25 cellular contexts compared by ENCODE assay signal in the genomic region with DNA sequence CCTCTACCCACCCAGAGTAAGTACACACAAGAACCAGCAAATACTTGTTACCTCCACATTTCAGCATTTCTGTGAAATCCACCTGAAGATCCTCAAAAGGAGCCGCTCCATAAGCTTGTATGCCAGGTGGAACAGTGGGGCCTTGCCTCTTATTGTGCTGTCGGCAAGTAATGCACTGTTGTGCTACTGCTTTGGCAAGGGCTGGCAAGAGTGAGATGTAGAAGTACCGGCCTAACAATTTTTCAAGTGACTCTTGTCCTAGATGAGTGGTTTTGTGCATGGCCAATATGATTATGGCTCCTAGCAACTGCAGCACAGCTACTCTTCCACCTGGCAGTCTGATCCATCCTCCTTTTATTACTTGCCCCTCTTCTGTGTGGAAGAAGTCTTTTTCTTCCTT. TPM values are rescaled to one million over a fixed set of nuclear protein-coding genes. Genes with fewer than 3 reads are reported as not detected.
"Had no signal": no experiment of that assay in that cellular context is flagged by ENCODE, and none has a peak within 500 bp of the region (broad histone marks: within the 10 kb centered on the region; RNA-seq: fewer than 3 reads in every experiment).

No MANE protein-coding gene starts in this region.

RNA-seq across cellular contexts. Expression of a gene that starts 34.7 kb away (rescaled TPM):
- total RNA-seq: activated CD4-positive, alpha-beta memory T cell treated with anti-CD3 and anti-CD28 coated beads for 36 hours; activated CD4-positive, alpha-beta T cell treated with anti-CD3 and anti-CD28 coated beads, Interleukin-2, amount 10 ng/mL, durations not matched to agents 24 days and 14 days; activated CD8-positive, alpha-beta memory T cell treated with anti-CD3 and anti-CD28 coated beads for 36 hours; activated naive CD4-positive, alpha-beta T cell treated with anti-CD3 and anti-CD28 coated beads for 36 hours; activated naive CD8-positive, alpha-beta T cell treated with anti-CD3 and anti-CD28 coated beads for 36 hours; activated T-helper 1 cell treated with anti-CD3 and anti-CD28 coated beads, Interleukin-12 subunit alpha, Interleukin-12 subunit beta, Interleukin-2, Interleukin-4 antibody, amounts not matched to agents 30 ng/mL and 10 ng/mL and 1 ng/mL, durations not matched to agents 14 hours and 24 hours and 36 hours; adrenal gland; aorta; body of pancreas; dermis blood vessel endothelial cell; esophagus muscularis mucosa; glomerular endothelial cell; heart right ventricle; kidney epithelial cell; lung microvascular endothelial cell; mesenteric fat pad; mucosa of descending colon; myocyte; natural killer cell treated with Interleukin-12 subunit alpha and Interleukin-12 subunit beta and Interleukin-15 and Interleukin-18, amount 100 ng/mL, for 72 hours; osteocyte; posterior vena cava; renal cortical epithelial cell; right lobe of liver; testis; vagina had no signal
